1 cellular context compared by ENCODE assay signal in the genomic region with DNA sequence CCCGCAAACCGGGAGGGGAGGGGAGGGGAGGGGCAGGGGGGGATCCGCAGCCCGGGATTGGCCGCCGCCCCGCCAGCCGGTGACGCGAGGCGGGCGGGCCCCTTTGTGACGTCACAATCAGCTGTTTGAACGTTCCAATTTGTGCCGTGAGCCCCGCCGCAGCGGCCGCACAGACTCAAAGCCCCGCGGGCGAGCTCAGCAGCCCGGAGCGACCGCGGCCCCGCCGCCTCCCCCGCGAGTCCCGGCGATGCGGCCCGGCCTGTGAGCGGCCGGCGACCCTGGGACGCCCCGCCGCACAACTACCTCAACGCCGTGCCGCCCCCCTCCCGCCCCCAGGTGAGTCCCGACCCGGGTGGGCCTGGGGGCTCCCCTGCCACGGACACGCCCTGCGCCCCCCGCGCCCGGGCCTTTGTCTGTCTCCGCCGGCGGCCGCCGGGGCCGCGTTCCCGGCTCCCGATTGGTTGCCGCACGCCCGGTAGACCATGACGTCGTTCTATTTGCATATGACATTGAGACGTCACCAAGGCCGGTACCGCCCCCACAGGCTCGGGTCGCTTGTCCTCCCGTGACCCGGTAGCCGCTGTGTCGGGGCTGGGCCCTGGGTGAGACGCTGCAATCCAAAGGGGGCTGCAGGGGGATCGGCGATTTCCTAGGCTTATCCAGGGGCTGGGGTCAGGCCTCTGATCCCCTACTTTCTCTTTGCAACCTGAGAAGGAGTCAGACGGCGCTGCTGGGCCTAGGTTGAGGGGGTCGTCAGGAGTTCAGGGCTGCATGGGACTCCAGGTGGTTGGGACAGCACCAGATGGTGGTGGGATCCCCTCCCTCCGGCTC.
TF ChIP-seq lines count a peak whose summit lies in the region.

A gene with protein sequence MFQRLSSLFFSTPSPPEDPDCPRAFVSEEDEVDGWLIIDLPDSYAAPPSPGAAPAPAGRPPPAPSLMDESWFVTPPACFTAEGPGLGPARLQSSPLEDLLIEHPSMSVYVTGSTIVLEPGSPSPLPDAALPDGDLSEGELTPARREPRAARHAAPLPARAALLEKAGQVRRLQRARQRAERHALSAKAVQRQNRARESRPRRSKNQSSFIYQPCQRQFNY (plus strand): TSS at position 168 of the 831 bp plus-strand sequence. CDS start 4,396 bp downstream, outside the sequence.

TF ChIP-seq in GM12878, 131 proteins besides CTCF, POLR2A, EP300 and RAD21 (continued from another document and continues in another):
- TF ChIP-seq ATF2 (IDR thresholded peaks at IDR 0.05; ENCODE audit: low read length) = no peak
- no peak for TF ChIP-seq TBL1XR1 (IDR thresholded peaks at IDR 0.05; ENCODE audit: low read depth, low read length)
- peak; percentile 34 for TF ChIP-seq ZNF687 (IDR thresholded peaks at IDR 0.05)
- no peak for TF ChIP-seq PAX8 (IDR thresholded peaks at IDR 0.05)
- peak; percentile 55 for TF ChIP-seq POLR2AphosphoS5 (IDR thresholded peaks at IDR 0.05; ENCODE audit: low read length)
- TF ChIP-seq SMARCA5 (IDR thresholded peaks at IDR 0.05) = peak; percentile 65
- TF ChIP-seq, protein P1, sequence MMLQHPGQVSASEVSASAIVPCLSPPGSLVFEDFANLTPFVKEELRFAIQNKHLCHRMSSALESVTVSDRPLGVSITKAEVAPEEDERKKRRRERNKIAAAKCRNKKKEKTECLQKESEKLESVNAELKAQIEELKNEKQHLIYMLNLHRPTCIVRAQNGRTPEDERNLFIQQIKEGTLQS (IDR thresholded peaks at IDR 0.05; ENCODE audit: borderline replicate concordance, extremely low read depth, low read depth, low read length) = no peak
- peak; percentile 43; the same call in 1 of the 2 replicates for TF ChIP-seq ZNF24 (IDR thresholded peaks at IDR 0.05)
- peak; percentile 67 for TF ChIP-seq GATAD2B (conservative IDR thresholded peaks at IDR 0.05; ENCODE audit: low read depth)
- TF ChIP-seq, protein P2, sequence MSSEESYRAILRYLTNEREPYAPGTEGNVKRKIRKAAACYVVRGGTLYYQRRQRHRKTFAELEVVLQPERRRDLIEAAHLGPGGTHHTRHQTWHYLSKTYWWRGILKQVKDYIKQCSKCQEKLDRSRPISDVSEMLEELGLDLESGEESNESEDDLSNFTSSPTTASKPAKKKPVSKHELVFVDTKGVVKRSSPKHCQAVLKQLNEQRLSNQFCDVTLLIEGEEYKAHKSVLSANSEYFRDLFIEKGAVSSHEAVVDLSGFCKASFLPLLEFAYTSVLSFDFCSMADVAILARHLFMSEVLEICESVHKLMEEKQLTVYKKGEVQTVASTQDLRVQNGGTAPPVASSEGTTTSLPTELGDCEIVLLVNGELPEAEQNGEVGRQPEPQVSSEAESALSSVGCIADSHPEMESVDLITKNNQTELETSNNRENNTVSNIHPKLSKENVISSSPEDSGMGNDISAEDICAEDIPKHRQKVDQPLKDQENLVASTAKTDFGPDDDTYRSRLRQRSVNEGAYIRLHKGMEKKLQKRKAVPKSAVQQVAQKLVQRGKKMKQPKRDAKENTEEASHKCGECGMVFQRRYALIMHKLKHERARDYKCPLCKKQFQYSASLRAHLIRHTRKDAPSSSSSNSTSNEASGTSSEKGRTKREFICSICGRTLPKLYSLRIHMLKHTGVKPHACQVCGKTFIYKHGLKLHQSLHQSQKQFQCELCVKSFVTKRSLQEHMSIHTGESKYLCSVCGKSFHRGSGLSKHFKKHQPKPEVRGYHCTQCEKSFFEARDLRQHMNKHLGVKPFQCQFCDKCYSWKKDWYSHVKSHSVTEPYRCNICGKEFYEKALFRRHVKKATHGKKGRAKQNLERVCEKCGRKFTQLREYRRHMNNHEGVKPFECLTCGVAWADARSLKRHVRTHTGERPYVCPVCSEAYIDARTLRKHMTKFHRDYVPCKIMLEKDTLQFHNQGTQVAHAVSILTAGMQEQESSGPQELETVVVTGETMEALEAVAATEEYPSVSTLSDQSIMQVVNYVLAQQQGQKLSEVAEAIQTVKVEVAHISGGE (CRISPR knock-in tag; IDR thresholded peaks at IDR 0.05) = no peak
- peak; percentile 92 for TF ChIP-seq CREB1 (IDR thresholded peaks at IDR 0.05; ENCODE audit: low read depth)
- no peak for TF ChIP-seq IRF3 (IDR thresholded peaks at IDR 0.05)
- TF ChIP-seq MEF2B (IDR thresholded peaks at IDR 0.05; ENCODE audit: partially characterized antibody, poor library complexity, severe bottlenecking) = no peak
- no peak for TF ChIP-seq MYC (IDR thresholded peaks at IDR 0.05; ENCODE audit: insufficient read depth, insufficient read length, insufficient replicate concordance, low read length, severe bottlenecking)
- no peak for TF ChIP-seq HDAC6 (IDR thresholded peaks at IDR 0.05; ENCODE audit: unreplicated experiment)
- no peak for TF ChIP-seq POLR2AphosphoS2 (IDR thresholded peaks at IDR 0.05; ENCODE audit: low read depth, low read length)
- no peak for TF ChIP-seq GABPA (IDR thresholded peaks at IDR 0.05; ENCODE audit: low read depth)
- no peak for TF ChIP-seq ZSCAN29 (IDR thresholded peaks at IDR 0.05)
- TF ChIP-seq NR2C1 (IDR thresholded peaks at IDR 0.05) = peak; percentile 65
- no peak for TF ChIP-seq KDM1A (IDR thresholded peaks at IDR 0.05; ENCODE audit: borderline replicate concordance)
- TF ChIP-seq, protein P3, sequence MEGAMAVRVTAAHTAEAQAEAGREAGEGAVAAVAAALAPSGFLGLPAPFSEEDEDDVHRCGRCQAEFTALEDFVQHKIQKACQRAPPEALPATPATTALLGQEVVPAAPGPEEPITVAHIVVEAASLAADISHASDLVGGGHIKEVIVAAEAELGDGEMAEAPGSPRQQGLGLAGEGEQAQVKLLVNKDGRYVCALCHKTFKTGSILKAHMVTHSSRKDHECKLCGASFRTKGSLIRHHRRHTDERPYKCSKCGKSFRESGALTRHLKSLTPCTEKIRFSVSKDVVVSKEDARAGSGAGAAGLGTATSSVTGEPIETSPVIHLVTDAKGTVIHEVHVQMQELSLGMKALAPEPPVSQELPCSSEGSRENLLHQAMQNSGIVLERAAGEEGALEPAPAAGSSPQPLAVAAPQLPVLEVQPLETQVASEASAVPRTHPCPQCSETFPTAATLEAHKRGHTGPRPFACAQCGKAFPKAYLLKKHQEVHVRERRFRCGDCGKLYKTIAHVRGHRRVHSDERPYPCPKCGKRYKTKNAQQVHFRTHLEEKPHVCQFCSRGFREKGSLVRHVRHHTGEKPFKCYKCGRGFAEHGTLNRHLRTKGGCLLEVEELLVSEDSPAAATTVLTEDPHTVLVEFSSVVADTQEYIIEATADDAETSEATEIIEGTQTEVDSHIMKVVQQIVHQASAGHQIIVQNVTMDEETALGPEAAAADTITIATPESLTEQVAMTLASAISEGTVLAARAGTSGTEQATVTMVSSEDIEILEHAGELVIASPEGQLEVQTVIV (IDR thresholded peaks at IDR 0.05; ENCODE audit: borderline replicate concordance, partially characterized antibody) = peak; percentile 25
- no peak for TF ChIP-seq ZBED1 (IDR thresholded peaks at IDR 0.05; ENCODE audit: borderline replicate concordance)
- TF ChIP-seq, protein P4, sequence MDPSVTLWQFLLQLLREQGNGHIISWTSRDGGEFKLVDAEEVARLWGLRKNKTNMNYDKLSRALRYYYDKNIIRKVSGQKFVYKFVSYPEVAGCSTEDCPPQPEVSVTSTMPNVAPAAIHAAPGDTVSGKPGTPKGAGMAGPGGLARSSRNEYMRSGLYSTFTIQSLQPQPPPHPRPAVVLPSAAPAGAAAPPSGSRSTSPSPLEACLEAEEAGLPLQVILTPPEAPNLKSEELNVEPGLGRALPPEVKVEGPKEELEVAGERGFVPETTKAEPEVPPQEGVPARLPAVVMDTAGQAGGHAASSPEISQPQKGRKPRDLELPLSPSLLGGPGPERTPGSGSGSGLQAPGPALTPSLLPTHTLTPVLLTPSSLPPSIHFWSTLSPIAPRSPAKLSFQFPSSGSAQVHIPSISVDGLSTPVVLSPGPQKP (IDR thresholded peaks at IDR 0.05; ENCODE audit: low read depth, low read length) = no peak
- no peak for TF ChIP-seq ETV6 (conservative IDR thresholded peaks at IDR 0.05 in 1 of 2, IDR thresholded peaks at IDR 0.05 in 1 of 2; ENCODE audit: borderline replicate concordance in 1 of 2, low read depth in 1 of 2)
- no peak for TF ChIP-seq RELA (IDR thresholded peaks at IDR 0.05; ENCODE audit: borderline replicate concordance, partially characterized antibody)
- peak; percentile 84 for TF ChIP-seq ATF7 (IDR thresholded peaks at IDR 0.05; ENCODE audit: low read depth)
- TF ChIP-seq BCLAF1 (IDR thresholded peaks at IDR 0.05) = 0 out of 2 replicates have a peak, but pooled peaks have one; percentile 12
- no peak for TF ChIP-seq RAD51 (IDR thresholded peaks at IDR 0.05)
- no peak for TF ChIP-seq STAT3 (IDR thresholded peaks at IDR 0.05; ENCODE audit: low read depth, low read length)
